8 cellular contexts compared by ENCODE assay signal in the genomic region with DNA sequence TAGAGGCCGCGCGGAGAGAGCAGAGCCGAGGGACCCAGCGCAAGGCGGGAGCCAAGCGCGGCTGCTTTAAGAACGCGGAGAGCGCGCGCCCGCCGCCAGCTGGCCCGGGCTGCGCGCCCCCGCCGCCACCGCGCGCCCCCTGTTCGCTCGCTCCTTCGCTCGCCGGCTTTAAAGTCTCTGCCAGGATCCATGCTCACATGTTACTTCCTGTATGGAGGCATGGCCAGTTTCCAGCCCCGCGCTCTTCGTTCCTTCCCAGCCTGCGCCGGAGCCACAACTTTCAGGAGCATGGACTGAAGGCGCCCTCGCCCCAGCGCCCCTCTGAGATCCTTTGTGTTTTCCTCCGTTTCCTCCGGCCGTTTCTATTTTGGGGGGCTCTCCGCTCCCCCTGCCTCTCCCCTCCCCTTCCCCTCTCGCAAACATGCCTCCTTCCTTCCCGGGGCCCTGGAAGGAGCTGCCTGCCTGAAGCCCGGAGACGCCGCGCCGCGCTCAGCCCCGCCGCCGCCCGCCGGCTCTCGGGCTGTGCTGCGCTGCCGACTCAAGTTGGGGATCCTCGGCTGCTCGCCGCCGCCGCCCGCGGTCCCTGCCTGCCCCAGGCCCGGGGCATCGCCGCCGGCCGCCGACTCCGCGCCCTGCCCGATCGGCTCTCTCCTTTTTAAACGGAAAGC. TPM values are rescaled to one million over a fixed set of nuclear protein-coding genes. Genes with fewer than 3 reads are reported as not detected.
DNase-seq lines count a peak whose midpoint lies in the region; ATAC-seq and TF ChIP-seq lines count a peak whose summit lies in the region.

A gene (plus strand): TSS at position 198 of the 668 bp plus-strand sequence. CDS start 717 bp downstream, outside the sequence.

- peak within 1 kb of the TSS; percentile 95 for H3K9ac ChIP-seq in HUES48 (ENCODE audit: low read depth, low read length)

- TF ChIP-seq POLR2A in gastrocnemius medialis (IDR thresholded peaks at IDR 0.05): peak; percentile 86 to 90

- no peak within 1 kb of the TSS for H3K27ac Mint-ChIP-seq in immature natural killer cell

- DNase-seq in COLO829 (ENCODE audit: low spot score): peak; percentile 88
- DNase-seq in Panc1 (ENCODE audit: low read depth, low spot score): no peak
- peak; percentile 94 to 97 for DNase-seq in cardiac fibroblast (ENCODE audit: low read depth in 2 of 2)
- DNase-seq in immature natural killer cell: peak in 2 of 3 donors; percentile 3 to 6
- DNase-seq in gastrocnemius medialis: peak; percentile 91

- H3K36me3 Mint-ChIP-seq in immature natural killer cell: no peaks in the 10 kb centered on the region

- H3K4me3 Mint-ChIP-seq in immature natural killer cell: peak within 1 kb of the TSS; percentile 66 to 81 (median 74)

- H3K27me3 ChIP-seq in HUES48 (ENCODE audit: control insufficient read depth, insufficient read depth, low read length) (peaks cover 14% of the 10 kb centered on the region), Panc1 (ENCODE audit: control insufficient read depth, insufficient read depth, low read length) (peaks cover 8% of the 10 kb centered on the region; the same call in 1 of the 2 replicates), gastrocnemius medialis (no peaks in the 10 kb centered on the region)

- BruUV-seq in Panc1 (replicated peaks; lab: Mats Ljungman, UMichigan): no TSS peak

- TF ChIP-seq CTCF in Panc1 (IDR thresholded peaks at IDR 0.05) (no peak), cardiac fibroblast (IDR thresholded peaks at IDR 0.05; ENCODE audit: low read depth, low read length) (no peak), gastrocnemius medialis (IDR thresholded peaks at IDR 0.05 in 4 of 5, conservative IDR thresholded peaks at IDR 0.05 in 1 of 5) (no peak)

- H3K4me1 Mint-ChIP-seq in immature natural killer cell: no peaks in the 10 kb centered on the region

- H3K36me3 ChIP-seq in HUES48 (ENCODE audit: control insufficient read depth, insufficient read depth, low read length) (0 out of 2 replicates have a peak, but pooled peaks cover 16% of the 10 kb centered on the region), Panc1 (ENCODE audit: control insufficient read depth, insufficient read depth, low read length) (peaks cover 4% of the 10 kb centered on the region; the same call in 1 of the 2 replicates), gastrocnemius medialis (no peaks in the 10 kb centered on the region)

- H3K4me3 ChIP-seq in HUES48 (ENCODE audit: low read depth, low read length): peak within 1 kb of the TSS; percentile 75
- peak within 1 kb of the TSS; percentile 47 to 61 for H3K4me3 ChIP-seq in Panc1 (ENCODE audit: low read depth in 2 of 2, low read length in 2 of 2)
- H3K4me3 ChIP-seq in cardiac fibroblast (replicated peaks in 1 of 2; ENCODE audit: low read depth in 2 of 2, low read length in 2 of 2): peak within 1 kb of the TSS; percentile 87 to 97
- peak within 1 kb of the TSS; percentile 83 to 95 (median 88) for H3K4me3 ChIP-seq in gastrocnemius medialis

- H3K9me3 ChIP-seq in HUES48 (ENCODE audit: control insufficient read depth, insufficient read depth, low read length) (no peaks in the 10 kb centered on the region), Panc1 (ENCODE audit: control insufficient read depth, insufficient read depth, low read depth, low read length) (no peaks in the 10 kb centered on the region), gastrocnemius medialis (peaks cover 0 to 5% (median 0%) of the 10 kb centered on the region in 3 donors)

- intact Hi-C loops in Panc1 (cut with micrococcal nuclease; ENCODE audit: unreplicated experiment) (no loop called here), gastrocnemius medialis (cut with DNase I; ENCODE audit: low total_unique reads) (loop anchor here (2.0 to 5.0 kb wide), 9 partner anchors 115 to 566 kb away; a partner anchor contains a TSS)

- H3K4me1 ChIP-seq in HUES48 (ENCODE audit: control insufficient read depth, insufficient read depth, low read length) (peaks cover 27% of the 10 kb centered on the region), Panc1 (ENCODE audit: control insufficient read depth, insufficient read depth, low read length) (no peaks in the 10 kb centered on the region), gastrocnemius medialis (peaks cover 10 to 17% of the 10 kb centered on the region in 2 donors)

- peaks cover 14 to 19% (median 18%) of the 10 kb centered on the region in 3 donors for H3K27me3 Mint-ChIP-seq in immature natural killer cell (ENCODE audit: low read depth in 3 of 3)

- H3K27ac ChIP-seq in HUES48 (ENCODE audit: low read depth, low read length) (peak within 1 kb of the TSS; percentile 99), Panc1 (ENCODE audit: low read length) (no peak within 1 kb of the TSS), gastrocnemius medialis (peak within 1 kb of the TSS; percentile 95 to 99 (median 97))

- in situ Hi-C loops in Panc1 (cut with HindIII; ENCODE audit: low pct_unique_long_range_greater_than_20kb, low sequenced_read_pairs): no loop called here
- in situ Hi-C loops in gastrocnemius medialis (cut with MboI; ENCODE audit: low sequenced_read_pairs in 4 of 4): loop anchor here (5.0 to 25.0 kb wide), 5 partner anchors 276 to 626 kb away; no protein-coding TSS in a partner anchor

- CTCF ChIA-PET in Panc1 (lab: Charles Lee): no interaction called here

- ATAC-seq in GM19351 (IDR thresholded peaks at IDR 0.05; ENCODE audit: unreplicated experiment) (peak; percentile 66), Panc1 (peak; percentile 88), gastrocnemius medialis (peak; percentile 81 to 86), HG02623 (IDR thresholded peaks at IDR 0.05; ENCODE audit: unreplicated experiment) (no peak)

- POLR2A ChIA-PET in Panc1 (lab: Charles Lee): interaction anchor here (0.7 kb wide), 1 partner anchor 60 kb away, joined by 13 read pairs; no protein-coding TSS in a partner anchor

- H3K9me3 Mint-ChIP-seq in immature natural killer cell: peaks cover 0 to 10% (median 4%) of the 10 kb centered on the region in 6 donors

RNA-seq across cellular contexts. Expression of the gene that starts here (rescaled TPM):
- total RNA-seq in Panc1 (2021; ENCODE audit: unreplicated experiment) (0.74 TPM), gastrocnemius medialis (10 to 100 TPM; 21.1 to 54.2 (median 30.6) TPM)
- 0.12 TPM for polyA plus RNA-seq in Panc1 (2012; ENCODE audit: insufficient read length)
- polyA plus RNA-seq in immature natural killer cell: under 1 TPM in 1 of 3 donors, not detected in 2; 0.13 TPM

Comparison
In these comparisons a context has a peak if more than half of its experiments do, and no peak if none do; other contexts are left out.
1. RNA of the gene that starts here (total RNA-seq): 21.1 to 54.2 TPM in gastrocnemius medialis; 0.74 TPM in Panc1 (single experiment); every median in the first group is over 10 times any median in the second.
2. Peak in ATAC-seq and H3K4me3 ChIP-seq in Panc1; RNA of the gene not detected or under 1 TPM.
3. Peak in DNase-seq in immature natural killer cell; RNA of the gene not detected or under 1 TPM.
4. Peak in every context shown above with its lines, with median percentiles within 50 percentile points of each other: H3K4me3 ChIP-seq.